Comparison of ENCODE assay signal across 9 cellular contexts in genomic region chr20:63349516-63349895, GRCh38. TPM values are rescaled to one million over a fixed set of nuclear protein-coding genes. Genes with fewer than 3 reads are reported as not detected.
"Had no signal": no experiment of that assay in that cellular context is flagged by ENCODE, and none has a peak within 500 bp of the region (broad histone marks: within the 10 kb centered on the region; RNA-seq: fewer than 3 reads in every experiment).

No MANE protein-coding gene starts in this region.

- H3K4me3 ChIP-seq: GM12878 had no signal

- FAIRE-seq: G401.6, GM12878, GM12891, GM12892, GM18507, GM19239 had no signal

- ATAC-seq: GM12878 had no signal

- DNase-seq: GDM1, GF-D8 had no signal

RNA-seq across cellular contexts. Expression of gene COL20A1, which starts 56.5 kb away (rescaled TPM):
- total RNA-seq: G401, GM12878 had no signal
- polyA plus RNA-seq: GM12878 had no signal
